1 cellular context compared by ENCODE assay signal in genomic region chr15:89430530-89431341, GRCh38.
TF ChIP-seq lines count a peak whose summit lies in the region.

No MANE protein-coding gene starts in this region.

TF ChIP-seq in K562, 482 proteins besides CTCF, POLR2A, EP300 and RAD21 (continued from another document and continues in another):
- TF ChIP-seq RERE (CRISPR knock-in tag; IDR thresholded peaks at IDR 0.05; ENCODE audit: borderline replicate concordance): no peak
- TF ChIP-seq SPI1 (IDR thresholded peaks at IDR 0.05; ENCODE audit: borderline replicate concordance, low read depth, low read length): no peak
- peak; percentile 52; the same call in 1 of the 2 replicates for TF ChIP-seq SP1 (CRISPR knock-in tag; IDR thresholded peaks at IDR 0.05)
- TF ChIP-seq CSDE1 (IDR thresholded peaks at IDR 0.05): no peak
- no peak for TF ChIP-seq ZNF639 (CRISPR knock-in tag; conservative IDR thresholded peaks at IDR 0.05 in 1 of 2, IDR thresholded peaks at IDR 0.05 in 1 of 2)
- TF ChIP-seq NR0B1 (IDR thresholded peaks at IDR 0.05; ENCODE audit: partially characterized antibody): no peak
- TF ChIP-seq SIN3A (IDR thresholded peaks at IDR 0.05; ENCODE audit: borderline replicate concordance in 2 of 2, control insufficient read depth in 1 of 2, low read depth in 2 of 2, low read length in 2 of 2): no peak
- no peak for TF ChIP-seq ADNP (tag; IDR thresholded peaks at IDR 0.05)
- no peak for TF ChIP-seq NFE2 (IDR thresholded peaks at IDR 0.05; ENCODE audit: low read depth)
- TF ChIP-seq HMGN3 (IDR thresholded peaks at IDR 0.05; ENCODE audit: borderline replicate concordance, extremely low read depth, insufficient read length, low read depth, low read length): peak; percentile 57
- no peak for TF ChIP-seq ZBTB11 (CRISPR knock-in tag; IDR thresholded peaks at IDR 0.05)
- no peak for TF ChIP-seq ZC3H4 (CRISPR knock-in tag; IDR thresholded peaks at IDR 0.05; ENCODE audit: borderline replicate concordance)
- TF ChIP-seq EGR1 (conservative IDR thresholded peaks at IDR 0.05): peak; percentile 56
- TF ChIP-seq DPF2 (IDR thresholded peaks at IDR 0.05): no peak
- TF ChIP-seq PHTF2 (CRISPR knock-in tag; IDR thresholded peaks at IDR 0.05): no peak
- TF ChIP-seq TOE1 (IDR thresholded peaks at IDR 0.05; ENCODE audit: borderline replicate concordance): peak; percentile 71
- no peak for TF ChIP-seq TOE1 (CRISPR knock-in tag; IDR thresholded peaks at IDR 0.05; ENCODE audit: borderline replicate concordance, low read depth)
- TF ChIP-seq TSC22D4 (tag; IDR thresholded peaks at IDR 0.05): no peak
- no peak for TF ChIP-seq ZNF431 (CRISPR knock-in tag; IDR thresholded peaks at IDR 0.05)
- TF ChIP-seq STAG1 (CRISPR knock-in tag; IDR thresholded peaks at IDR 0.05; ENCODE audit: borderline replicate concordance): peak; percentile 67; the same call in 1 of the 2 replicates
- TF ChIP-seq ZNF583 (CRISPR knock-in tag; IDR thresholded peaks at IDR 0.05): no peak
- peak; percentile 29; the same call in 1 of the 2 replicates for TF ChIP-seq ATF7 (IDR thresholded peaks at IDR 0.05)
- TF ChIP-seq MTA3 (IDR thresholded peaks at IDR 0.05; ENCODE audit: borderline replicate concordance): 0 out of 2 replicates have a peak, but pooled peaks have one; percentile 50
- no peak for TF ChIP-seq PML (IDR thresholded peaks at IDR 0.05; ENCODE audit: low read length)
- TF ChIP-seq FOXP4 (CRISPR knock-in tag; IDR thresholded peaks at IDR 0.05; ENCODE audit: borderline replicate concordance): no peak
- TF ChIP-seq ZNF445 (CRISPR knock-in tag; IDR thresholded peaks at IDR 0.05; ENCODE audit: low read depth): no peak
- no peak for TF ChIP-seq EWSR1 (IDR thresholded peaks at IDR 0.05; ENCODE audit: borderline replicate concordance, low read depth, partially characterized antibody)
- no peak for TF ChIP-seq IRF2 (CRISPR knock-in tag; IDR thresholded peaks at IDR 0.05)
- TF ChIP-seq ATF2 (CRISPR knock-in tag; IDR thresholded peaks at IDR 0.05): no peak
- TF ChIP-seq ZNF232 (CRISPR knock-in tag; IDR thresholded peaks at IDR 0.05): no peak
- peak; percentile 54; the same call in 1 of the 2 replicates for TF ChIP-seq HDAC2 (IDR thresholded peaks at IDR 0.05)
- TF ChIP-seq PHF8 (IDR thresholded peaks at IDR 0.05; ENCODE audit: borderline replicate concordance, low read length): no peak
- no peak for TF ChIP-seq TEAD4 (IDR thresholded peaks at IDR 0.05; ENCODE audit: low read length)
- no peak for TF ChIP-seq TEAD4 (CRISPR knock-in tag; IDR thresholded peaks at IDR 0.05; ENCODE audit: borderline replicate concordance)
- TF ChIP-seq IFI16 (CRISPR knock-in tag; IDR thresholded peaks at IDR 0.05): no peak
- no peak for TF ChIP-seq C11orf30 (IDR thresholded peaks at IDR 0.05; ENCODE audit: low read depth)
- no peak for TF ChIP-seq ARID3A (IDR thresholded peaks at IDR 0.05; ENCODE audit: borderline replicate concordance, low read depth, low read length)
- peak; percentile 27; the same call in 1 of the 2 replicates for TF ChIP-seq GATAD2A (IDR thresholded peaks at IDR 0.05)
- no peak for TF ChIP-seq MEF2D (tag; conservative IDR thresholded peaks at IDR 0.05; ENCODE audit: low read depth)
- no peak for TF ChIP-seq NCOA4 (IDR thresholded peaks at IDR 0.05; ENCODE audit: partially characterized antibody)
- no peak for TF ChIP-seq YY1 (IDR thresholded peaks at IDR 0.05; ENCODE audit: borderline replicate concordance in 1 of 3, control insufficient read depth in 1 of 3, extremely low read depth in 1 of 3, insufficient read depth in 3 of 3, insufficient read length in 1 of 3, insufficient replicate concordance in 2 of 3, low read depth in 1 of 3, low read length in 2 of 3)
- no peak for TF ChIP-seq NCOA1 (IDR thresholded peaks at IDR 0.05; ENCODE audit: low read depth)
- TF ChIP-seq ZNF766 (CRISPR knock-in tag; conservative IDR thresholded peaks at IDR 0.05): no peak
- peak; percentile 57; the same call in 1 of the 2 replicates for TF ChIP-seq MAX (CRISPR knock-in tag; IDR thresholded peaks at IDR 0.05)
- no peak for TF ChIP-seq ZNF280A (IDR thresholded peaks at IDR 0.05; ENCODE audit: low read depth, partially characterized antibody)
- TF ChIP-seq TAL1 (IDR thresholded peaks at IDR 0.05): no peak
- no peak for TF ChIP-seq SIN3B (IDR thresholded peaks at IDR 0.05; ENCODE audit: low read depth)
- no peak for TF ChIP-seq FOS (IDR thresholded peaks at IDR 0.05; ENCODE audit: extremely low read depth, insufficient read length)
- TF ChIP-seq ETV5 (CRISPR knock-in tag; IDR thresholded peaks at IDR 0.05; ENCODE audit: low read depth): peak; percentile 73
- TF ChIP-seq MIER1 (IDR thresholded peaks at IDR 0.05; ENCODE audit: low read depth): peak; percentile 40; the same call in 1 of the 2 replicates
